1 cellular context compared by ENCODE assay signal in genomic region chr1:12082988-12083387, GRCh38.
A peak's percentile ranks its signal among the peaks of the same experiment; 100 is the strongest.
TF ChIP-seq lines count a peak whose summit lies in the region.

No MANE protein-coding gene starts in this region.

TF ChIP-seq in K562, 482 proteins besides CTCF, POLR2A, EP300 and RAD21 (continued from another document and continues in another):
- TF ChIP-seq NKRF (IDR thresholded peaks at IDR 0.05; ENCODE audit: borderline replicate concordance), result no peak
- TF ChIP-seq BCOR (IDR thresholded peaks at IDR 0.05), result peak; percentile 46; the same call in 1 of the 2 replicates
- no peak for TF ChIP-seq MTA2 (IDR thresholded peaks at IDR 0.05; ENCODE audit: low read depth)
- no peak for TF ChIP-seq NFATC3 (IDR thresholded peaks at IDR 0.05)
- no peak for TF ChIP-seq KLF16 (IDR thresholded peaks at IDR 0.05)
- TF ChIP-seq MAFG (tag; conservative IDR thresholded peaks at IDR 0.05), result no peak
- TF ChIP-seq KLF6 (CRISPR knock-in tag; IDR thresholded peaks at IDR 0.05; ENCODE audit: borderline replicate concordance), result no peak
- no peak for TF ChIP-seq E2F1 (CRISPR knock-in tag; IDR thresholded peaks at IDR 0.05)
- TF ChIP-seq ZNF584 (CRISPR knock-in tag; IDR thresholded peaks at IDR 0.05; ENCODE audit: low read depth), result no peak
- no peak for TF ChIP-seq ZNF707 (CRISPR knock-in tag; conservative IDR thresholded peaks at IDR 0.05)
- no peak for TF ChIP-seq TEAD2 (tag; IDR thresholded peaks at IDR 0.05)
- no peak for TF ChIP-seq BMI1 (IDR thresholded peaks at IDR 0.05; ENCODE audit: low read length)
- TF ChIP-seq PREB (CRISPR knock-in tag; IDR thresholded peaks at IDR 0.05), result no peak
- TF ChIP-seq HOMEZ (CRISPR knock-in tag; IDR thresholded peaks at IDR 0.05), result no peak
- TF ChIP-seq TRIM28 (IDR thresholded peaks at IDR 0.05), result peak; percentile 96
- no peak for TF ChIP-seq HBP1 (CRISPR knock-in tag; IDR thresholded peaks at IDR 0.05)
- TF ChIP-seq FOS (IDR thresholded peaks at IDR 0.05; ENCODE audit: extremely low read depth, insufficient read length), result no peak
- TF ChIP-seq IRF1 (CRISPR knock-in tag; IDR thresholded peaks at IDR 0.05; ENCODE audit: borderline replicate concordance), result no peak
- TF ChIP-seq CAMTA2 (CRISPR knock-in tag; conservative IDR thresholded peaks at IDR 0.05), result no peak
- TF ChIP-seq XRCC4 (IDR thresholded peaks at IDR 0.05; ENCODE audit: extremely low read depth, insufficient read depth, insufficient read length), result no peak
- no peak for TF ChIP-seq ZNF239 (CRISPR knock-in tag; IDR thresholded peaks at IDR 0.05)
- TF ChIP-seq KDM1A (IDR thresholded peaks at IDR 0.05), result peak; percentile 10 to 44; a peak in 3 of 4 replicates
- peak in 1 of 2 experiments; percentile 66; a peak in 1 of 4 replicates for TF ChIP-seq TRIM24 (IDR thresholded peaks at IDR 0.05)
- no peak for TF ChIP-seq NCOA4 (IDR thresholded peaks at IDR 0.05; ENCODE audit: partially characterized antibody)
- no peak for TF ChIP-seq GABPB2 (CRISPR knock-in tag; conservative IDR thresholded peaks at IDR 0.05)
- no peak for TF ChIP-seq CTBP1 (IDR thresholded peaks at IDR 0.05; ENCODE audit: borderline replicate concordance)
- TF ChIP-seq ZBTB2 (IDR thresholded peaks at IDR 0.05), result no peak
- no peak for TF ChIP-seq PHF20 (IDR thresholded peaks at IDR 0.05; ENCODE audit: partially characterized antibody)
- no peak for TF ChIP-seq PKNOX1 (IDR thresholded peaks at IDR 0.05)
- TF ChIP-seq POLR2G (IDR thresholded peaks at IDR 0.05; ENCODE audit: low read depth, low read length), result no peak
- no peak for TF ChIP-seq ZNF23 (CRISPR knock-in tag; IDR thresholded peaks at IDR 0.05)
- no peak for TF ChIP-seq RFX7 (CRISPR knock-in tag; IDR thresholded peaks at IDR 0.05)
- no peak for TF ChIP-seq TEAD1 (CRISPR knock-in tag; IDR thresholded peaks at IDR 0.05)
- peak; percentile 49 for TF ChIP-seq ZNF280A (IDR thresholded peaks at IDR 0.05; ENCODE audit: low read depth, partially characterized antibody)
- no peak for TF ChIP-seq KDM5B (IDR thresholded peaks at IDR 0.05; ENCODE audit: insufficient replicate concordance, low read depth, low read length)
- TF ChIP-seq TSC22D4 (tag; IDR thresholded peaks at IDR 0.05), result no peak
- TF ChIP-seq THAP12 (CRISPR knock-in tag; IDR thresholded peaks at IDR 0.05), result no peak
- no peak for TF ChIP-seq ATF7 (IDR thresholded peaks at IDR 0.05)
- no peak for TF ChIP-seq DDX20 (tag; IDR thresholded peaks at IDR 0.05; ENCODE audit: low read depth)
- no peak for TF ChIP-seq MLLT1 (IDR thresholded peaks at IDR 0.05)
- peak in 1 of 2 experiments; percentile 88; a peak in 1 of 3 replicates for TF ChIP-seq CBX3 (IDR thresholded peaks at IDR 0.05; ENCODE audit: borderline replicate concordance in 1 of 2, low read length in 2 of 2)
- TF ChIP-seq ZNF316 (IDR thresholded peaks at IDR 0.05), result no peak
- no peak for TF ChIP-seq POLR2AphosphoS5 (IDR thresholded peaks at IDR 0.05; ENCODE audit: control insufficient read depth, insufficient read depth, low read depth, low read length)
- TF ChIP-seq TFAP4 (CRISPR knock-in tag; IDR thresholded peaks at IDR 0.05; ENCODE audit: borderline replicate concordance), result no peak
- no peak for TF ChIP-seq GATAD2A (IDR thresholded peaks at IDR 0.05)
